Comparison of ENCODE assay signal across 21 cellular contexts in the genomic region with DNA sequence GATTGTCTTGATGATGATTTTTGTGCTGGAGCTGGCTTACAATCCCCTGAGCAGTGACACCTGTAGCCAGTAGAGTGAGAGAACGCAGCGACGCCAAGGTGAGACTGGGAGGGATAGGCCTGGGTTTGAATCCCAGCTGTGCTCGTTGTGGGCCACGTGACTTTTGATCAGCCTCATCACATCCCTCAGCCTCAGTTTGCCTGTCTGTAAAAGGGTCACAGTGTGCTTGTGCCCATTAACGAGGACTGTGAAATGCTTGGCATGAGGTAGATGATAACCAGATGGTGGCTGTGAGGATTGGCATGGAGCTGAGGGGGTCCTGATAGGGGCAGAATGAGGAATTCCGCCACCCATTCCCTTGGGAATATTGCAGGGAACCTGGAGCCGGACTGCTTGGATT. TPM values are rescaled to one million over a fixed set of nuclear protein-coding genes. Genes with fewer than 3 reads are reported as not detected.
DNase-seq lines count a peak whose midpoint lies in the region; ATAC-seq and TF ChIP-seq lines count a peak whose summit lies in the region.
"Had no signal": no experiment of that assay in that cellular context is flagged by ENCODE, and none has a peak within 500 bp of the region (broad histone marks: within the 10 kb centered on the region; RNA-seq: fewer than 3 reads in every experiment).

No MANE protein-coding gene starts in this region.

- no peak for TF ChIP-seq CTCF in MCF 10A (IDR thresholded peaks at IDR 0.05; ENCODE audit: unreplicated experiment)
- no peak for TF ChIP-seq CTCF in breast epithelium (IDR thresholded peaks at IDR 0.05)
- TF ChIP-seq CTCF in RWPE1 (conservative IDR thresholded peaks at IDR 0.05; ENCODE audit: low read depth), result no peak
- TF ChIP-seq CTCF in endothelial cell (IDR thresholded peaks at IDR 0.05; ENCODE audit: unreplicated experiment), result no peak

- no peak overlapping the region for H3K4me3 ChIP-seq in breast epithelium
- H3K4me3 ChIP-seq: A549, BLaER1, GM23338 had no signal

- CTCF ChIA-PET in MCF 10A (lab: Yijun Ruan, JAX) (interaction anchor here (0.6 to 1.7 kb wide), 9 partner anchors 8 to 148 kb away, joined by 3 to 8 read pairs (median 4); partner anchors contain the start of gene KIAA1671), RWPE1 (lab: Yijun Ruan, JAX) (no interaction called here)
- CTCF ChIA-PET in activated CD8-positive, alpha-beta T cell treated with anti-CD3 and anti-CD28 coated beads, Interleukin-2, amount 10 ng/mL, durations not matched to agents 7 days and 5 days (lab: Charles Lee), result interaction anchor here (1.4 to 2.6 kb wide), 3 partner anchors 11 to 87 kb away, joined by 4 to 11 read pairs (median 5); no protein-coding TSS in a partner anchor

- H3K4me1 ChIP-seq in breast epithelium, result peaks cover 0 to 11% of the 10 kb centered on the region in 2 donors

- H3K9me3 Mint-ChIP-seq in MCF 10A (ENCODE audit: unreplicated experiment) (no peaks in the 10 kb centered on the region), endothelial cell (ENCODE audit: unreplicated experiment) (no peaks in the 10 kb centered on the region)
- H3K9me3 Mint-ChIP-seq in stimulated activated effector memory CD8-positive, alpha-beta T cell treated with anti-CD3 and anti-CD28 coated beads, Interleukin-12 subunit alpha, Interleukin-12 subunit beta, amount 100 ng/mL, for 72 hours, result no peaks in the 10 kb centered on the region
- H3K9me3 Mint-ChIP-seq in activated CD8-positive, alpha-beta T cell treated with anti-CD3 and anti-CD28 coated beads, Interleukin-2, amount 10 ng/mL, durations not matched to agents 7 days and 5 days (ENCODE audit: insufficient read depth), result no peaks in the 10 kb centered on the region
- H3K9me3 Mint-ChIP-seq: CD8-positive, alpha-beta T cell; GM23338 had no signal

- no peaks in the 10 kb centered on the region for H3K27me3 Mint-ChIP-seq in MCF 10A (ENCODE audit: insufficient read depth, unreplicated experiment)
- no peaks in the 10 kb centered on the region for H3K27me3 Mint-ChIP-seq in endothelial cell (ENCODE audit: unreplicated experiment)
- H3K27me3 Mint-ChIP-seq in activated CD8-positive, alpha-beta T cell treated with anti-CD3 and anti-CD28 coated beads, Interleukin-2, amount 10 ng/mL, durations not matched to agents 7 days and 5 days (ENCODE audit: low read depth), result peaks cover under 1% of the 10 kb centered on the region

- no peaks in the 10 kb centered on the region for H3K36me3 ChIP-seq in breast epithelium
- H3K36me3 ChIP-seq: BLaER1 had no signal

- H3K27ac ChIP-seq in breast epithelium (no peak overlapping the region), RWPE1 (peak overlapping the region; percentile 98)
- H3K27ac ChIP-seq: 22Rv1, A549, BLaER1 had no signal

- H3K4me3 Mint-ChIP-seq in MCF 10A (ENCODE audit: unreplicated experiment), result no peak overlapping the region
- H3K4me3 Mint-ChIP-seq in endothelial cell (ENCODE audit: unreplicated experiment), result peak overlapping the region; percentile 35
- H3K4me3 Mint-ChIP-seq in stimulated activated effector memory CD8-positive, alpha-beta T cell treated with anti-CD3 and anti-CD28 coated beads, Interleukin-12 subunit alpha, Interleukin-12 subunit beta, amount 100 ng/mL, for 72 hours, result no peak overlapping the region
- H3K4me3 Mint-ChIP-seq in activated CD8-positive, alpha-beta T cell treated with anti-CD3 and anti-CD28 coated beads, Interleukin-2, amount 10 ng/mL, durations not matched to agents 7 days and 5 days, result no peak overlapping the region
- H3K4me3 Mint-ChIP-seq: CD14-positive monocyte; CD8-positive, alpha-beta T cell; GM23338 had no signal

- intact Hi-C loops in MCF 10A (cut with micrococcal nuclease), result no loop called here
- intact Hi-C loops in breast epithelium (cut with DNase I; ENCODE audit: low total_unique reads), result no loop called here

- H3K27ac Mint-ChIP-seq in MCF 10A (ENCODE audit: low read depth, unreplicated experiment) (peak overlapping the region; percentile 52), endothelial cell (ENCODE audit: unreplicated experiment) (peak overlapping the region; percentile 1)
- peak overlapping the region; percentile 40 for H3K27ac Mint-ChIP-seq in stimulated activated effector memory CD8-positive, alpha-beta T cell treated with anti-CD3 and anti-CD28 coated beads, Interleukin-12 subunit alpha, Interleukin-12 subunit beta, amount 100 ng/mL, for 72 hours
- H3K27ac Mint-ChIP-seq in activated CD8-positive, alpha-beta T cell treated with anti-CD3 and anti-CD28 coated beads, Interleukin-2, amount 10 ng/mL, durations not matched to agents 7 days and 5 days, result no peak overlapping the region
- H3K27ac Mint-ChIP-seq: CD14-positive monocyte; CD8-positive, alpha-beta T cell; GM23338 had no signal

- ATAC-seq in stimulated activated effector memory CD8-positive, alpha-beta T cell treated with anti-CD3 and anti-CD28 coated beads, Interleukin-12 subunit alpha, Interleukin-12 subunit beta, amount 100 ng/mL, for 72 hours, result no peak
- ATAC-seq in HG02623 (IDR thresholded peaks at IDR 0.05; ENCODE audit: unreplicated experiment), result no peak
- ATAC-seq in activated CD8-positive, alpha-beta T cell treated with anti-CD3 and anti-CD28 coated beads, Interleukin-2, amount 10 ng/mL, durations not matched to agents 7 days and 5 days, result no peak
- ATAC-seq: A549; CD8-positive, alpha-beta T cell; GM23338; HCT116 had no signal

- peaks cover 15% of the 10 kb centered on the region for H3K4me1 Mint-ChIP-seq in MCF 10A (ENCODE audit: insufficient read depth, unreplicated experiment)
- peaks cover 22% of the 10 kb centered on the region for H3K4me1 Mint-ChIP-seq in endothelial cell (ENCODE audit: unreplicated experiment)
- no peaks in the 10 kb centered on the region for H3K4me1 Mint-ChIP-seq in stimulated activated effector memory CD8-positive, alpha-beta T cell treated with anti-CD3 and anti-CD28 coated beads, Interleukin-12 subunit alpha, Interleukin-12 subunit beta, amount 100 ng/mL, for 72 hours
- peaks cover 2% of the 10 kb centered on the region for H3K4me1 Mint-ChIP-seq in activated CD8-positive, alpha-beta T cell treated with anti-CD3 and anti-CD28 coated beads, Interleukin-2, amount 10 ng/mL, durations not matched to agents 7 days and 5 days (ENCODE audit: low read depth)
- H3K4me1 Mint-ChIP-seq: CD14-positive monocyte had no signal

- H3K27me3 ChIP-seq in breast epithelium, result no peaks in the 10 kb centered on the region
- H3K27me3 ChIP-seq: BLaER1 had no signal

- H3K36me3 Mint-ChIP-seq in MCF 10A (ENCODE audit: insufficient read depth, unreplicated experiment) (peaks cover 26% of the 10 kb centered on the region), endothelial cell (ENCODE audit: low read depth, unreplicated experiment) (no peaks in the 10 kb centered on the region)
- H3K36me3 Mint-ChIP-seq in stimulated activated effector memory CD8-positive, alpha-beta T cell treated with anti-CD3 and anti-CD28 coated beads, Interleukin-12 subunit alpha, Interleukin-12 subunit beta, amount 100 ng/mL, for 72 hours, result no peaks in the 10 kb centered on the region
- H3K36me3 Mint-ChIP-seq in activated CD8-positive, alpha-beta T cell treated with anti-CD3 and anti-CD28 coated beads, Interleukin-2, amount 10 ng/mL, durations not matched to agents 7 days and 5 days (ENCODE audit: low read depth), result no peaks in the 10 kb centered on the region
- H3K36me3 Mint-ChIP-seq: CD14-positive monocyte; CD8-positive, alpha-beta T cell had no signal

- BruUV-seq in MCF 10A (replicated peaks; lab: Mats Ljungman, UMichigan), result no TSS peak

- no peak for TF ChIP-seq POLR2A in breast epithelium (IDR thresholded peaks at IDR 0.05)

- DNase-seq in MCF 10A (ENCODE audit: unreplicated experiment), result no peak
- no peak for DNase-seq in breast epithelium (ENCODE audit: low spot score in 2 of 2)
- DNase-seq in RWPE1 (ENCODE audit: low spot score), result no peak
- DNase-seq in endothelial cell (ENCODE audit: low spot score), result no peak
- no peak for DNase-seq in stimulated activated effector memory CD8-positive, alpha-beta T cell treated with anti-CD3 and anti-CD28 coated beads, Interleukin-12 subunit alpha, Interleukin-12 subunit beta, amount 100 ng/mL, for 72 hours (ENCODE audit: low spot score in 2 of 2)
- no peak for DNase-seq in HPDE6-E6E7 (ENCODE audit: extremely low spot score)
- DNase-seq in activated CD8-positive, alpha-beta T cell treated with anti-CD3 and anti-CD28 coated beads, Interleukin-2, amount 10 ng/mL, durations not matched to agents 7 days and 5 days, result no peak
- DNase-seq: Calu3; CD8-positive, alpha-beta T cell; DMS79 treated with DMSO at 0.1 percent for 48 hours; GF-D8; H7; IMR-90 had no signal

- POLR2A ChIA-PET in MCF 10A (lab: Yijun Ruan, JAX) (interaction anchor here (1.0 to 1.3 kb wide), 3 partner anchors 8 to 30 kb away, joined by 3 to 6 read pairs (median 4); no protein-coding TSS in a partner anchor), RWPE1 (lab: Yijun Ruan, JAX; ENCODE audit: low non-redundant PET) (interaction anchor here (0.7 kb wide), 1 partner anchor 13 kb away, joined by 3 read pairs; no protein-coding TSS in a partner anchor)
- POLR2A ChIA-PET in activated CD8-positive, alpha-beta T cell treated with anti-CD3 and anti-CD28 coated beads, Interleukin-2, amount 10 ng/mL, durations not matched to agents 7 days and 5 days (lab: Charles Lee), result no interaction called here

- no peaks in the 10 kb centered on the region for H3K9me3 ChIP-seq in breast epithelium
- H3K9me3 ChIP-seq: A549, BLaER1 had no signal

RNA-seq across cellular contexts. Expression of gene KIAA1671, which starts 9.6 kb away (rescaled TPM):
- total RNA-seq in MCF 10A (2022) (61.0 and 68.1 TPM in 2 replicates), breast epithelium (10 to 100 TPM in 2 of 3 donors, 1 to 10 TPM in 1; 9.8 to 62.8 (median 36.4) TPM), endothelial cell (ENCODE audit: unreplicated experiment) (92.1 TPM)
- total RNA-seq in activated CD8-positive, alpha-beta T cell treated with anti-CD3 and anti-CD28 coated beads, Interleukin-2, amount 10 ng/mL, durations not matched to agents 7 days and 5 days, result 1 to 10 TPM; 5.1 to 5.5 TPM
- total RNA-seq: IMR-90 had no signal

RNA-seq across cellular contexts. Expression of gene LHFPL7, which starts 15.6 kb away (rescaled TPM):
- total RNA-seq in MCF 10A (2022), result not detected in 2 replicates
- total RNA-seq in breast epithelium, result not detected
- total RNA-seq in endothelial cell (ENCODE audit: unreplicated experiment), result not detected
- total RNA-seq in activated CD8-positive, alpha-beta T cell treated with anti-CD3 and anti-CD28 coated beads, Interleukin-2, amount 10 ng/mL, durations not matched to agents 7 days and 5 days, result not detected
- total RNA-seq: Calu3; CD8-positive, alpha-beta T cell; GM23338; H7; HT1080; IMR-90 had no signal
